Comparison of ENCODE assay signal across 18 cellular contexts in genomic region chr2:36587556-36587955, GRCh38.
"Had no signal": no experiment of that assay in that cellular context is flagged by ENCODE, and none has a peak within 500 bp of the region (broad histone marks: within the 10 kb centered on the region; RNA-seq: fewer than 3 reads in every experiment).

No MANE protein-coding gene starts in this region.

- H3K27me3 ChIP-seq: colonic mucosa, heart right ventricle, pancreas, right lobe of liver had no signal

- H3K4me3 ChIP-seq: colonic mucosa, heart right ventricle, pancreas, right lobe of liver, skin epidermis had no signal

- H3K36me3 ChIP-seq: colonic mucosa, pancreas had no signal

- DNase-seq: colonic mucosa; dermis blood vessel endothelial cell; effector CD4-positive, alpha-beta T cell; endodermal cell; heart right ventricle; hypothalamus; kidney glomerular epithelial cell; mesendoderm; naive B cell; occipital lobe; pancreas; right lobe of liver; stimulated activated CD4-positive, alpha-beta T cell treated with anti-CD3 and anti-CD28 coated beads, Interleukin-12 subunit alpha, Interleukin-12 subunit beta, amount 100 ng/mL, for 4 hours; stimulated activated naive CD4-positive, alpha-beta T cell; trophoblast cell had no signal

- H3K9me3 ChIP-seq: colonic mucosa, heart right ventricle, pancreas, right lobe of liver had no signal

- H3K27me3 Mint-ChIP-seq: naive B cell, progenitor cell of endocrine pancreas had no signal

- H3K27ac Mint-ChIP-seq: endodermal cell, naive B cell, nephron, progenitor cell of endocrine pancreas had no signal

- H3K4me1 Mint-ChIP-seq: endodermal cell had no signal

- H3K4me1 ChIP-seq: colonic mucosa, right lobe of liver had no signal

- H3K27ac ChIP-seq: colonic mucosa, heart right ventricle, pancreas, right lobe of liver, skin epidermis had no signal

- H3K9me3 Mint-ChIP-seq: endodermal cell, naive B cell, nephron had no signal

- ATAC-seq: pancreas, right lobe of liver had no signal

- H3K4me3 Mint-ChIP-seq: endodermal cell, naive B cell, nephron had no signal
